Comparison of ENCODE assay signal across 16 cellular contexts in the genomic region with DNA sequence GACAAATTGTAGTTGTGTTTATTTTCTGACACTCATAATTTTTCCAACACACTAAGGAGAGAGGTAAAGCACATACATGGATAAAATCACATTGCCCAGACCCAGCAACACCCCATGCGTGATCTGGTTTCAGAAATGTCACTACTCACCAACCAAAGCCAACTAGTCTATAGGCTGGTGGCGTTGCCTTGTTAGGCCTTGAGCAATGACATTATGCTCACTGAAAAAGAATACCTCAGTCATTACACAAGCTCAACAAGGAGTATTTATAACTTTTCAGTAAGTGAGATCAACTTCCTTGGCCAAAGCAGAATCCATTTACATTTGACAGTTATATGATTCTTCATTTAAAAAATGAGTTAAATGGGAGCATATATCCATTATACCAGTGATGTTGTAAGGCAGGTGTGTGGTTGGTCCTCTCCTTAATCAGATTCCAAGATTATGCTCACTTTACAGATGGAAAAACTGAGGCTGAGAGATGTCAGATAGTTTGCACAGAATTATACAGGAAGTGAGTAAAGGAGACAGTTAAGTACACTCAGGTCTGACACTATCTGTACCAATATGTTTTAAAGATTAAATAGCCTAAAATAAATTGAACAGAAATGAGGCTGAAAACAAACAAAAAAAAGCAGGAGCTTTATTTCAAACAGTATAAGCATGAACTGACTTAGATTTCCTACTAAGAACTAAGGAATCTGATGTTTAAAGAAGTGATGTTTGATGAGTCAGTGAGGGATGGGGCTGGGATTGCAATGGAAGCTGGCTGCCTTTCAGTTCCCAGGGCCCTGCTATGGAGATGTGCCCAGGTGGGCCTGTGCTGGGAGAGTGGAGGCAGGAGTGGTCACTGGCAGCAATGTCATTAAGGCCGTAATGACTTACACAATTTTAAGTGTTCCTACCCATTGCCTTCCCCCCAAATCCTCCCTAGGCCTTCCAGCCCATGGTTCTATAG.
A peak's percentile ranks its signal among the peaks of the same experiment; 100 is the strongest.
DNase-seq lines count a peak whose midpoint lies in the region; ATAC-seq, FAIRE-seq and TF ChIP-seq lines count a peak whose summit lies in the region.
"Had no signal": no experiment of that assay in that cellular context is flagged by ENCODE, and none has a peak within 500 bp of the region (broad histone marks: within the 10 kb centered on the region; RNA-seq: fewer than 3 reads in every experiment).

No MANE protein-coding gene starts in this region.

- no peak overlapping the region for H3K4me2 ChIP-seq in MM.1S (ENCODE audit: low read depth, low read length)

- H3K27ac ChIP-seq in MM.1S (ENCODE audit: low read length) (no peak overlapping the region), transverse colon (no peak overlapping the region)
- H3K27ac ChIP-seq: sigmoid colon had no signal

- H3K36me3 ChIP-seq in MM.1S (replicated peaks; ENCODE audit: insufficient read depth, low read length): no peaks in the 10 kb centered on the region
- no peaks in the 10 kb centered on the region for H3K36me3 ChIP-seq in transverse colon
- H3K36me3 ChIP-seq: sigmoid colon, tibial artery had no signal

- H2AFZ ChIP-seq in MM.1S (ENCODE audit: low read length): no peak overlapping the region

- WGBS in transverse colon (ENCODE audit: low coverage in 1 of 2), 2 donors: 93 to 100% methylated on average over 1 to 3 of the region's 3 CpGs

- TF ChIP-seq EP300 in transverse colon (IDR thresholded peaks at IDR 0.05; ENCODE audit: low read depth): no peak

- H3F3A ChIP-seq in MM.1S (ENCODE audit: insufficient read depth, low read length): no peaks in the 10 kb centered on the region

- peak; percentile 33 for FAIRE-seq in GM12891 (lab: Jason Lieb, UNC)
- no peak for FAIRE-seq in urothelium cell line (lab: Jason Lieb, UNC)
- FAIRE-seq: TTC549 had no signal

- ATAC-seq in SK-N-SH treated with all-trans-retinoic acid at 6 μM for 48 hours: peak; percentile 81
- ATAC-seq: CD8-positive, alpha-beta T cell had no signal

- H3K4me1 ChIP-seq in MM.1S (ENCODE audit: low read length) (no peaks in the 10 kb centered on the region), transverse colon (peaks cover 0 to 9% (median 2%) of the 10 kb centered on the region in 4 donors)
- H3K4me1 ChIP-seq: sigmoid colon had no signal

- no peaks in the 10 kb centered on the region for H3K27me3 ChIP-seq in MM.1S (replicated peaks; ENCODE audit: insufficient read depth, low read length)
- no peaks in the 10 kb centered on the region for H3K27me3 ChIP-seq in transverse colon
- H3K27me3 ChIP-seq: sigmoid colon, tibial artery had no signal

- H3K9me3 ChIP-seq in MM.1S (replicated peaks; ENCODE audit: insufficient read depth, low read length) (no peaks in the 10 kb centered on the region), transverse colon (no peaks in the 10 kb centered on the region)
- H3K9me3 ChIP-seq: sigmoid colon, tibial artery had no signal

- no peak for DNase-seq in GM12891 (ENCODE audit: insufficient read length, low spot score)
- peak; percentile 84 for DNase-seq in fibroblast of peridontal ligament (ENCODE audit: extremely low read depth)
- peak; percentile 11 for DNase-seq in urothelium cell line (ENCODE audit: low spot score)
- DNase-seq in MM.1S: no peak
- no peak for DNase-seq in transverse colon
- no peak for DNase-seq in D341Med (ENCODE audit: low spot score)
- DNase-seq: activated CD4-positive, alpha-beta memory T cell treated with anti-CD3 and anti-CD28 coated beads for 36 hours; CD8-positive, alpha-beta T cell; cortex of kidney; NCI-H187; NCI-H524 treated with DMSO at 0.1 percent for 48 hours; nucleus accumbens; sigmoid colon; tibial artery had no signal

- H4K20me1 ChIP-seq in MM.1S (ENCODE audit: insufficient read depth, low read length): no peaks in the 10 kb centered on the region

- intact Hi-C loops in transverse colon (cut with DNase I; ENCODE audit: low total_unique reads): no loop called here

- H3K79me2 ChIP-seq in MM.1S (ENCODE audit: low read length): no peaks in the 10 kb centered on the region

- H3K9ac ChIP-seq in MM.1S (ENCODE audit: low read length): no peak overlapping the region

- TF ChIP-seq CTCF in MM.1S (IDR thresholded peaks at IDR 0.05; ENCODE audit: low read length) (no peak), transverse colon (IDR thresholded peaks at IDR 0.05) (no peak)

- no peak overlapping the region for H3K4me3 ChIP-seq in MM.1S (ENCODE audit: low read length)
- H3K4me3 ChIP-seq in transverse colon: no peak overlapping the region
- H3K4me3 ChIP-seq: sigmoid colon, tibial artery had no signal

- H3K9me2 ChIP-seq in MM.1S (replicated peaks; ENCODE audit: insufficient read depth, low read length): no peaks in the 10 kb centered on the region

- in situ Hi-C loops in transverse colon (cut with MboI; ENCODE audit: low pct_ligation_motif_present in 1 of 4, low pct_unique_long_range_greater_than_20kb in 1 of 4, low sequenced_read_pairs in 3 of 4): no loop called here

- no peak for TF ChIP-seq POLR2A in GM12891 (IDR thresholded peaks at IDR 0.05; ENCODE audit: low read depth, low read length)
- TF ChIP-seq POLR2A in transverse colon (IDR thresholded peaks at IDR 0.05): no peak

TF ChIP-seq in GM12891, 5 proteins besides CTCF, POLR2A, EP300 and RAD21:
- TF ChIP-seq TAF1 (IDR thresholded peaks at IDR 0.05; ENCODE audit: low read depth, low read length) (no peak), SPI1 (IDR thresholded peaks at IDR 0.05; ENCODE audit: low read depth, low read length) (no peak), POLR2AphosphoS5 (IDR thresholded peaks at IDR 0.05; ENCODE audit: low read depth, low read length) (no peak), POU2F2 (IDR thresholded peaks at IDR 0.05; ENCODE audit: low read depth, low read length) (no peak), PAX5 (IDR thresholded peaks at IDR 0.05; ENCODE audit: insufficient read depth, low read length, severe bottlenecking) (no peak)

TF ChIP-seq in SK-N-SH treated with all-trans-retinoic acid at 6 μM for 48 hours, 23 proteins besides CTCF, POLR2A, EP300 and RAD21:
- TF ChIP-seq ZNF565 (CRISPR knock-in tag; conservative IDR thresholded peaks at IDR 0.05; ENCODE audit: low read depth): no peak
- TF ChIP-seq SNAI2 (CRISPR knock-in tag; IDR thresholded peaks at IDR 0.05): no peak
- no peak for TF ChIP-seq GLIS3 (CRISPR knock-in tag; IDR thresholded peaks at IDR 0.05)
- no peak for TF ChIP-seq OSR1 (CRISPR knock-in tag; IDR thresholded peaks at IDR 0.05)
- TF ChIP-seq CREB5 (CRISPR knock-in tag; IDR thresholded peaks at IDR 0.05; ENCODE audit: low read depth): no peak
- TF ChIP-seq, protein P1, sequence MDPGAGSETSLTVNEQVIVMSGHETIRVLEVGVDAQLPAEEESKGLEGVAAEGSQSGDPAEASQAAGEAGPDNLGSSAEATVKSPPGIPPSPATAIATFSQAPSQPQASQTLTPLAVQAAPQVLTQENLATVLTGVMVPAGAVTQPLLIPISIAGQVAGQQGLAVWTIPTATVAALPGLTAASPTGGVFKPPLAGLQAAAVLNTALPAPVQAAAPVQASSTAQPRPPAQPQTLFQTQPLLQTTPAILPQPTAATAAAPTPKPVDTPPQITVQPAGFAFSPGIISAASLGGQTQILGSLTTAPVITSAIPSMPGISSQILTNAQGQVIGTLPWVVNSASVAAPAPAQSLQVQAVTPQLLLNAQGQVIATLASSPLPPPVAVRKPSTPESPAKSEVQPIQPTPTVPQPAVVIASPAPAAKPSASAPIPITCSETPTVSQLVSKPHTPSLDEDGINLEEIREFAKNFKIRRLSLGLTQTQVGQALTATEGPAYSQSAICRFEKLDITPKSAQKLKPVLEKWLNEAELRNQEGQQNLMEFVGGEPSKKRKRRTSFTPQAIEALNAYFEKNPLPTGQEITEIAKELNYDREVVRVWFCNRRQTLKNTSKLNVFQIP (CRISPR knock-in tag; IDR thresholded peaks at IDR 0.05; ENCODE audit: borderline replicate concordance, low read depth): no peak
- TF ChIP-seq ZNF70 (CRISPR knock-in tag; IDR thresholded peaks at IDR 0.05): no peak
- TF ChIP-seq TCF4 (CRISPR knock-in tag; IDR thresholded peaks at IDR 0.05; ENCODE audit: borderline replicate concordance): no peak
- no peak for TF ChIP-seq ZC3H10 (CRISPR knock-in tag; IDR thresholded peaks at IDR 0.05)
- TF ChIP-seq ARNTL (CRISPR knock-in tag; IDR thresholded peaks at IDR 0.05; ENCODE audit: borderline replicate concordance, low read depth): no peak
- TF ChIP-seq BACH2 (CRISPR knock-in tag; IDR thresholded peaks at IDR 0.05; ENCODE audit: borderline replicate concordance): no peak
- TF ChIP-seq ZFP3 (CRISPR knock-in tag; IDR thresholded peaks at IDR 0.05): no peak
- TF ChIP-seq ESRRG (CRISPR knock-in tag; IDR thresholded peaks at IDR 0.05): no peak
- no peak for TF ChIP-seq RARB (CRISPR knock-in tag; IDR thresholded peaks at IDR 0.05)
- no peak for TF ChIP-seq TOX (CRISPR knock-in tag; IDR thresholded peaks at IDR 0.05; ENCODE audit: borderline replicate concordance)
- TF ChIP-seq, protein P2, sequence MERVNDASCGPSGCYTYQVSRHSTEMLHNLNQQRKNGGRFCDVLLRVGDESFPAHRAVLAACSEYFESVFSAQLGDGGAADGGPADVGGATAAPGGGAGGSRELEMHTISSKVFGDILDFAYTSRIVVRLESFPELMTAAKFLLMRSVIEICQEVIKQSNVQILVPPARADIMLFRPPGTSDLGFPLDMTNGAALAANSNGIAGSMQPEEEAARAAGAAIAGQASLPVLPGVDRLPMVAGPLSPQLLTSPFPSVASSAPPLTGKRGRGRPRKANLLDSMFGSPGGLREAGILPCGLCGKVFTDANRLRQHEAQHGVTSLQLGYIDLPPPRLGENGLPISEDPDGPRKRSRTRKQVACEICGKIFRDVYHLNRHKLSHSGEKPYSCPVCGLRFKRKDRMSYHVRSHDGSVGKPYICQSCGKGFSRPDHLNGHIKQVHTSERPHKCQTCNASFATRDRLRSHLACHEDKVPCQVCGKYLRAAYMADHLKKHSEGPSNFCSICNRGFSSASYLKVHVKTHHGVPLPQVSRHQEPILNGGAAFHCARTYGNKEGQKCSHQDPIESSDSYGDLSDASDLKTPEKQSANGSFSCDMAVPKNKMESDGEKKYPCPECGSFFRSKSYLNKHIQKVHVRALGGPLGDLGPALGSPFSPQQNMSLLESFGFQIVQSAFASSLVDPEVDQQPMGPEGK (CRISPR knock-in tag; IDR thresholded peaks at IDR 0.05; ENCODE audit: borderline replicate concordance): no peak

Comparison
In these comparisons a context has a peak if more than half of its experiments do, and no peak if none do; other contexts are left out.
1. DNase-seq: peak in fibroblast of peridontal ligament (single experiment) and urothelium cell line (single experiment); none in GM12891 (single experiment), MM.1S (single experiment), transverse colon (single experiment) and D341Med (single experiment).